20 cellular contexts compared by ENCODE assay signal in genomic region chr14:28772613-28773012, GRCh38. TPM values are rescaled to one million over a fixed set of nuclear protein-coding genes. Genes with fewer than 3 reads are reported as not detected.
A peak's percentile ranks its signal among the peaks of the same experiment; 100 is the strongest.
DNase-seq lines count a peak whose midpoint lies in the region; ATAC-seq and TF ChIP-seq lines count a peak whose summit lies in the region.
"Had no signal": no experiment of that assay in that cellular context is flagged by ENCODE, and none has a peak within 500 bp of the region (broad histone marks: within the 10 kb centered on the region; RNA-seq: fewer than 3 reads in every experiment).

No MANE protein-coding gene starts in this region.

- no peak overlapping the region for H3K9ac ChIP-seq in mammary epithelial cell (ENCODE audit: insufficient read depth, low read length)

- no TSS peak for BruUV-seq in mammary epithelial cell (replicated peaks; lab: Mats Ljungman, UMichigan)

- peaks cover 0 to 10% (median 5%) of the 10 kb centered on the region in 7 donors for H3K4me1 Mint-ChIP-seq in naive thymus-derived CD4-positive, alpha-beta T cell
- H3K4me1 Mint-ChIP-seq in activated CD4-positive, alpha-beta T cell treated with anti-CD3 and anti-CD28 coated beads for 36 hours, result no peaks in the 10 kb centered on the region
- H3K4me1 Mint-ChIP-seq: central memory CD8-positive, alpha-beta T cell had no signal

- peaks cover 5% of the 10 kb centered on the region for H3K9me3 ChIP-seq in mammary epithelial cell (replicated peaks; ENCODE audit: insufficient read depth, low read length)
- H3K9me3 ChIP-seq in naive thymus-derived CD4-positive, alpha-beta T cell (ENCODE audit: control insufficient read depth in 2 of 3, low read length in 3 of 3), result no peaks in the 10 kb centered on the region
- H3K9me3 ChIP-seq in left ventricle myocardium inferior (replicated peaks), result no peaks in the 10 kb centered on the region
- H3K9me3 ChIP-seq: testis had no signal

- peaks cover 0 to 65% (median 29%) of the 10 kb centered on the region in 11 donors for H3K9me3 Mint-ChIP-seq in naive thymus-derived CD4-positive, alpha-beta T cell
- H3K9me3 Mint-ChIP-seq in activated CD4-positive, alpha-beta T cell treated with anti-CD3 and anti-CD28 coated beads for 36 hours (ENCODE audit: low read depth), result peaks cover 13% of the 10 kb centered on the region
- H3K9me3 Mint-ChIP-seq: endodermal cell had no signal

- TF ChIP-seq CTCF in mammary epithelial cell (conservative IDR thresholded peaks at IDR 0.05 in 1 of 2, IDR thresholded peaks at IDR 0.05 in 1 of 2; ENCODE audit: extremely low read depth in 1 of 2, insufficient read depth in 1 of 2, low read depth in 1 of 2, low read length in 2 of 2) (no peak), left ventricle myocardium inferior (IDR thresholded peaks at IDR 0.05; ENCODE audit: borderline replicate concordance) (no peak)

- CTCF ChIA-PET in mammary epithelial cell (lab: Charles Lee; ENCODE audit: low non-redundant PET), result interaction anchor here (0.7 kb wide), 1 partner anchor 13 kb away, joined by 8 read pairs; no protein-coding TSS in a partner anchor
- CTCF ChIA-PET in naive thymus-derived CD4-positive, alpha-beta T cell (lab: Charles Lee), result interaction anchor here (0.6 kb wide), 1 partner anchor 118 kb away, joined by 3 read pairs; no protein-coding TSS in a partner anchor
- CTCF ChIA-PET in activated CD4-positive, alpha-beta T cell treated with anti-CD3 and anti-CD28 coated beads for 36 hours (lab: Charles Lee), result no interaction called here

- H3K36me3 ChIP-seq in mammary epithelial cell (ENCODE audit: insufficient read depth, low read length), result no peaks in the 10 kb centered on the region
- H3K36me3 ChIP-seq in naive thymus-derived CD4-positive, alpha-beta T cell (ENCODE audit: control insufficient read depth in 2 of 3, insufficient read depth in 3 of 3, low read length in 3 of 3), result no peaks in the 10 kb centered on the region
- H3K36me3 ChIP-seq in left ventricle myocardium inferior, result no peaks in the 10 kb centered on the region

- ATAC-seq in naive thymus-derived CD4-positive, alpha-beta T cell, result no peak
- no peak for ATAC-seq in activated CD4-positive, alpha-beta T cell treated with anti-CD3 and anti-CD28 coated beads for 36 hours
- ATAC-seq: activated T-cell treated with anti-CD3 and anti-CD28 coated beads, Interleukin-2, amount 50 U/mL, for 72 hours; GM12878 had no signal

- H3K27ac ChIP-seq in cingulate gyrus (ENCODE audit: low read depth, low read length), result peak overlapping the region; percentile 91
- no peak overlapping the region for H3K27ac ChIP-seq in mammary epithelial cell (ENCODE audit: insufficient read depth, low read depth, low read length)
- no peak overlapping the region for H3K27ac ChIP-seq in naive thymus-derived CD4-positive, alpha-beta T cell (ENCODE audit: low read depth, low read length)
- H3K27ac ChIP-seq in left ventricle myocardium inferior (replicated peaks), result no peak overlapping the region
- H3K27ac ChIP-seq: testis had no signal

- no peak overlapping the region for H3K27ac Mint-ChIP-seq in naive thymus-derived CD4-positive, alpha-beta T cell
- no peak overlapping the region for H3K27ac Mint-ChIP-seq in activated CD4-positive, alpha-beta T cell treated with anti-CD3 and anti-CD28 coated beads for 36 hours
- H3K27ac Mint-ChIP-seq: activated CD4-positive, alpha-beta memory T cell treated with anti-CD3 and anti-CD28 coated beads for 36 hours; activated T-cell treated with anti-CD3 and anti-CD28 coated beads, Interleukin-2, amount 50 U/mL, for 72 hours; CD8-positive, alpha-beta memory T cell; endodermal cell had no signal

- intact Hi-C loops in mammary epithelial cell (cut with micrococcal nuclease), result loop anchor here (5.0 kb wide), 1 partner anchor 450 kb away; no protein-coding TSS in a partner anchor
- intact Hi-C loops in naive thymus-derived CD4-positive, alpha-beta T cell (cut with micrococcal nuclease), result no loop called here
- intact Hi-C loops in left ventricle myocardium inferior (cut with micrococcal nuclease), result no loop called here
- intact Hi-C loops in activated CD4-positive, alpha-beta T cell treated with anti-CD3 and anti-CD28 coated beads for 36 hours (cut with DNase I, micrococcal nuclease), result loop anchor here in 1 of 2 experiments (2.0 kb wide), 1 partner anchor 16 kb away; no protein-coding TSS in a partner anchor

- no peak overlapping the region for H2AFZ ChIP-seq in mammary epithelial cell (ENCODE audit: low read depth, low read length)

- 22% methylated on average over 3 of the region's 3 CpGs for WGBS in mammary epithelial cell (ENCODE audit: low coverage, missing lambda C conversion rate)

- H3K27me3 ChIP-seq in mammary epithelial cell (ENCODE audit: insufficient read depth, low read length) (peaks cover 71% of the 10 kb centered on the region), left ventricle myocardium inferior (ENCODE audit: low read depth) (peaks cover 100% of the 10 kb centered on the region)
- H3K27me3 ChIP-seq in naive thymus-derived CD4-positive, alpha-beta T cell (ENCODE audit: control insufficient read depth in 2 of 2, insufficient read depth in 2 of 2, low read length in 2 of 2), result peaks cover 0 to 5% of the 10 kb centered on the region in 2 donors
- H3K27me3 ChIP-seq: testis had no signal

- H4K20me1 ChIP-seq in mammary epithelial cell (ENCODE audit: insufficient read depth, low read length), result no peaks in the 10 kb centered on the region

- H3K4me1 ChIP-seq in mammary epithelial cell (ENCODE audit: insufficient read depth, low read length) (no peaks in the 10 kb centered on the region), left ventricle myocardium inferior (no peaks in the 10 kb centered on the region)
- no peaks in the 10 kb centered on the region for H3K4me1 ChIP-seq in naive thymus-derived CD4-positive, alpha-beta T cell (ENCODE audit: control insufficient read depth in 2 of 2, insufficient read depth in 2 of 2, low read length in 2 of 2)
- H3K4me1 ChIP-seq: testis had no signal

- H3K4me3 ChIP-seq in mammary epithelial cell (replicated peaks in 1 of 3; ENCODE audit: insufficient read depth in 1 of 3, low read depth in 2 of 3, low read length in 3 of 3), result no peak overlapping the region
- no peak overlapping the region for H3K4me3 ChIP-seq in naive thymus-derived CD4-positive, alpha-beta T cell (ENCODE audit: low read length)
- H3K4me3 ChIP-seq in left ventricle myocardium inferior, result no peak overlapping the region
- H3K4me3 ChIP-seq: GM12878, testis had no signal

- H3K36me3 Mint-ChIP-seq in naive thymus-derived CD4-positive, alpha-beta T cell, result peaks cover 0 to 27% (median 7%) of the 10 kb centered on the region in 5 donors
- peaks cover 8% of the 10 kb centered on the region for H3K36me3 Mint-ChIP-seq in activated CD4-positive, alpha-beta T cell treated with anti-CD3 and anti-CD28 coated beads for 36 hours (ENCODE audit: low read depth)
- H3K36me3 Mint-ChIP-seq: CD8-positive, alpha-beta memory T cell had no signal

- DNase-seq in DMS153 (lab: John Stamatoyannopoulos, UW) (peak; percentile 78), M059J (ENCODE audit: low read depth) (peak; percentile 88), NCI-H510A (lab: John Stamatoyannopoulos, UW) (peak; percentile 6), mammary epithelial cell (no peak), left ventricle myocardium inferior (no peak)
- no peak for DNase-seq in naive thymus-derived CD4-positive, alpha-beta T cell
- no peak for DNase-seq in activated CD4-positive, alpha-beta T cell treated with anti-CD3 and anti-CD28 coated beads for 36 hours
- DNase-seq: activated CD4-positive, alpha-beta memory T cell treated with anti-CD3 and anti-CD28 coated beads for 36 hours; activated T-cell treated with anti-CD3 and anti-CD28 coated beads, Interleukin-2, amount 50 U/mL, for 72 hours; CD8-positive, alpha-beta memory T cell; kidney; NCI-H774; stimulated activated CD4-positive, alpha-beta T cell treated with anti-CD3 and anti-CD28 coated beads, Interleukin-4, amount 100 ng/mL, for 4 hours; testis had no signal

- POLR2A ChIA-PET in naive thymus-derived CD4-positive, alpha-beta T cell (lab: Charles Lee), result no interaction called here
- POLR2A ChIA-PET in activated CD4-positive, alpha-beta T cell treated with anti-CD3 and anti-CD28 coated beads for 36 hours (lab: Charles Lee), result no interaction called here

- dilution Hi-C loops in mammary epithelial cell (cut with HindIII; ENCODE audit: low sequenced_read_pairs), result no loop called here

- in situ Hi-C loops in mammary epithelial cell (cut with MboI; ENCODE audit: low sequenced_read_pairs in 2 of 2), result loop anchor here (25.0 kb wide), 2 partner anchors 765 to 1440 kb away; no protein-coding TSS in a partner anchor

- H3K79me2 ChIP-seq in mammary epithelial cell (ENCODE audit: insufficient read depth, low read length), result no peaks in the 10 kb centered on the region

- no peak overlapping the region for H3K4me2 ChIP-seq in mammary epithelial cell (ENCODE audit: insufficient read depth, low read depth, low read length)

- no peak overlapping the region for H3K4me3 Mint-ChIP-seq in naive thymus-derived CD4-positive, alpha-beta T cell
- no peak overlapping the region for H3K4me3 Mint-ChIP-seq in activated CD4-positive, alpha-beta T cell treated with anti-CD3 and anti-CD28 coated beads for 36 hours
- H3K4me3 Mint-ChIP-seq: activated CD4-positive, alpha-beta memory T cell treated with anti-CD3 and anti-CD28 coated beads for 36 hours; activated T-cell treated with anti-CD3 and anti-CD28 coated beads, Interleukin-2, amount 50 U/mL, for 72 hours; CD8-positive, alpha-beta memory T cell; central memory CD8-positive, alpha-beta T cell; endodermal cell had no signal

- H3K27me3 Mint-ChIP-seq in naive thymus-derived CD4-positive, alpha-beta T cell, result peaks cover 67 to 91% (median 73%) of the 10 kb centered on the region in 5 donors
- H3K27me3 Mint-ChIP-seq in activated CD4-positive, alpha-beta T cell treated with anti-CD3 and anti-CD28 coated beads for 36 hours, result peaks cover 64% of the 10 kb centered on the region

RNA-seq across cellular contexts. Expression of gene FOXG1, which starts 6.0 kb away (rescaled TPM):
- total RNA-seq in M059J (2014; rRNA removed; shearing (Covaris generic)), result 10.6 and 16.7 TPM in 2 replicates
- total RNA-seq in mammary epithelial cell, result not detected
- not detected for polyA plus RNA-seq in mammary epithelial cell
- polyA minus RNA-seq in mammary epithelial cell, result not detected
- total RNA-seq in naive thymus-derived CD4-positive, alpha-beta T cell, result not detected
- not detected for polyA plus RNA-seq in naive thymus-derived CD4-positive, alpha-beta T cell
- not detected for total RNA-seq in left ventricle myocardium inferior
- not detected for total RNA-seq in activated CD4-positive, alpha-beta T cell treated with anti-CD3 and anti-CD28 coated beads for 36 hours
- total RNA-seq: activated CD4-positive, alpha-beta memory T cell treated with anti-CD3 and anti-CD28 coated beads for 36 hours; activated T-cell treated with anti-CD3 and anti-CD28 coated beads, Interleukin-2, amount 50 U/mL, for 72 hours; CD8-positive, alpha-beta memory T cell; kidney; mucosa of gallbladder; omental fat pad had no signal
- polyA plus RNA-seq: CD8-positive, alpha-beta memory T cell had no signal

Comparison
In these comparisons a context has a peak if more than half of its experiments do, and no peak if none do; other contexts are left out.
1. DNase-seq: peak in DMS153 (single experiment), M059J (single experiment) and NCI-H510A (single experiment); none in mammary epithelial cell (single experiment), naive thymus-derived CD4-positive, alpha-beta T cell (0 of 9), left ventricle myocardium inferior (single experiment) and activated CD4-positive, alpha-beta T cell treated with anti-CD3 and anti-CD28 coated beads for 36 hours (single experiment).
2. RNA of gene FOXG1, which starts 6.0 kb away (total RNA-seq): 10.6 to 16.7 TPM in M059J; not detected in mammary epithelial cell, not detected in naive thymus-derived CD4-positive, alpha-beta T cell, not detected in left ventricle myocardium inferior (single experiment) and not detected in activated CD4-positive, alpha-beta T cell treated with anti-CD3 and anti-CD28 coated beads for 36 hours; every median in the first group is over 10 times any median in the second.